In the genomic region with DNA sequence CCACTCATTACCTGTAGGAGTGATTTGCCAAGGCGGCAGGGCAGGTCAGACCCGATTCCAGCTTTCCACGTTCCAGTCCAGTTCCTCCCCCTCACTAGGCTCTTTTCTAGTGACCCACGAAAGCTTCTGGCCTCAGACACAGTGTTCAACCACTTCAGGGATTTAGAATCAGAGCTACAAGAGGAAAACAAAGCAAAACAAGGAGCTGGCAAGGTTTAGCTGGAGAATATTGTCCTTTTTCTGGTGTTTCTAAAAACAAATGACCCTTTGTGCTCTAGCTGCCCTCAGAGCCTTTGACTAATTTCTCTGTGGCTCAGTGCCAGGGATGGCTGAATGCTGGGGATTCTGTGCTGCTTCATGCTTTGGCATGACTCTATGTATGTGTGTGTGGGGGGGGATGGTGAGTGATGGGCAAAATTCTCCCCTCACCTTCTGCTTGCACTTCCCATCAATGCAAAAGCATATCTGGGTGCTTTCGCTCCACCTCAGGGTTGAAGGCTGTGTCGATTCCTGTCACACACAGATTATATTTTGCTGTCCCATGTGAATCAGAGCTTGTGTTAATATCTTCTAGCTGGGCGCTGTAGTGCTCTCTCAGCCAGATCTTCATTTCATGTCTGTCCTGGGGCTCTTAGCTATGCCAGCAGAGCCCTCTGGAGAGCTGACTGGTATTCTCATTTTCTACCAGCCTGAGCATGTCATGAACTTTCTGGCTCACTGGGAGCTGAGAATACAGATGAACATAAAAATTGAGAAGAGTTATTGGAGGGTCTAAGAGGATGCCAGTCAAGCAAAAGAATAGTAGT, we compare ENCODE assay signal across 1 cellular context.
TF ChIP-seq lines count a peak whose summit lies in the region.

No MANE protein-coding gene starts in this region.

TF ChIP-seq in IMR-90, 13 proteins besides CTCF, POLR2A, EP300 and RAD21:
- TF ChIP-seq SMC3 (IDR thresholded peaks at IDR 0.05; ENCODE audit: low read depth, low read length) (no peak), MXI1 (IDR thresholded peaks at IDR 0.05; ENCODE audit: borderline replicate concordance, low read depth, low read length) (no peak), CEBPB (IDR thresholded peaks at IDR 0.05; ENCODE audit: low read depth, low read length) (no peak), MAFK (IDR thresholded peaks at IDR 0.05; ENCODE audit: low read depth, low read length) (no peak), RCOR1 (IDR thresholded peaks at IDR 0.05; ENCODE audit: insufficient replicate concordance, low read length) (no peak), FOS (IDR thresholded peaks at IDR 0.05; ENCODE audit: low read depth, low read length) (no peak), RFX5 (IDR thresholded peaks at IDR 0.05; ENCODE audit: low read depth, low read length) (no peak)
